ENCODE assay signal across 18 cellular contexts in the genomic region with DNA sequence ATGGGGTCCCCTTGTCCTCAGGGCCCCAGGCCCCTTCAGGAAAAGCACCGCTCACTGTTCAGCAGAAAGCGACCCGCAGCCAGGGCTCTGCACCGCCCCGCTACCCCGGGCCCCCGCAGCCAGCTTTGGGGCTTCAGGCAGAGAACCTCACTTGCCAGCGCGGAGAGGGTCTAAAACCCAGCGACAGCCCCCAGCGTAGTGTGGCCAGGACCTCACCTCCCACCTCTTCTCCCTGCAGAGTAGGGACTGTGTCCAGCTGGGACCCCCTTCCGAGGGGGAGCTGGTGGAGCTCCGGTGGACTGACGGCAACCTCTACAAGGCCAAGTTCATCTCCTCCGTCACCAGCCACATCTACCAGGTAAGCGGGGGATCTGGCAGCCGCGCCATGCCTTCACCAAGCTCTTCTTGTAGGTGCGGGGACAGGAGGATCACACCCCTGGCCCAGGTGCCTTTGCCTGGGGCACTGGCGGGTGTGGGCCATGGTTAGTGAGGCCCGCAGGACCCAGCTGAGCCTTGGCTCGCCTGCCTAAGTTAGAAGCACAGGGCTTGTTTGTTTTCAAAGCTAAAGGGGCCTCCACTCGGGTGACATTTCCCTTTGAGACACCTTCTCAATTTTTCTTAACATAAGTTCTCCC.
A peak's percentile ranks its signal among the peaks of the same experiment; 100 is the strongest.
DNase-seq lines count a peak whose midpoint lies in the region; ATAC-seq, FAIRE-seq and TF ChIP-seq lines count a peak whose summit lies in the region.
"Had no signal": no experiment of that assay in that cellular context is flagged by ENCODE, and none has a peak within 500 bp of the region (broad histone marks: within the 10 kb centered on the region; RNA-seq: fewer than 3 reads in every experiment).

No MANE protein-coding gene starts in this region.

- 97 to 98% methylated on average over 23 of the region's 23 CpGs for WGBS in heart right ventricle, 2 donors
- WGBS in HepG2 (ENCODE audit: low lambda C conversion rate), result 96% methylated on average over 8 of the region's 23 CpGs
- WGBS in spleen, 5 donors, result 90 to 98% (median 96%) methylated on average over 16 to 23 of the region's 23 CpGs

- BruUV-seq in HepG2 (replicated peaks; lab: Mats Ljungman, UMichigan), result no TSS peak

- intact Hi-C loops in left cardiac atrium (cut with DNase I), result loop anchor here in 1 of 2 donors (5.0 kb wide), 1 partner anchor 92 kb away; no protein-coding TSS in a partner anchor
- intact Hi-C loops in heart right ventricle (cut with DNase I), result loop anchor here in 3 of 10 donors (5.0 to 10.0 kb wide), 3 partner anchors 90 to 1017 kb away; no protein-coding TSS in a partner anchor
- intact Hi-C loops in HepG2 (cut with micrococcal nuclease; ENCODE audit: unreplicated experiment), result no loop called here
- intact Hi-C loops in spleen (cut with DNase I; ENCODE audit: low total_unique reads), result no loop called here

- H3K4me2 ChIP-seq in HepG2 (ENCODE audit: low read depth, low read length), result no peak overlapping the region
- H3K4me2 ChIP-seq: SK-N-SH had no signal

- FAIRE-seq in HepG2 (lab: Jason Lieb, UNC), result no peak

- no peaks in the 10 kb centered on the region for H4K20me1 ChIP-seq in HepG2 (ENCODE audit: insufficient read depth, low read length)

- H3K4me1 ChIP-seq in heart right ventricle (peaks cover 0 to 18% (median 13%) of the 10 kb centered on the region in 9 donors), HepG2 (ENCODE audit: insufficient read depth, low read length) (no peaks in the 10 kb centered on the region), spleen (peaks cover 6 to 44% (median 33%) of the 10 kb centered on the region in 6 donors)
- H3K4me1 ChIP-seq: HAP-1 had no signal

- H3K36me3 ChIP-seq in heart right ventricle, result peaks cover 0 to 99% (median 27%) of the 10 kb centered on the region in 9 donors
- peaks cover 2% of the 10 kb centered on the region; the same call in 1 of the 2 replicates for H3K36me3 ChIP-seq in H7 (replicated peaks; ENCODE audit: control insufficient read depth, insufficient read depth, low read length)
- H3K36me3 ChIP-seq in HepG2 (replicated peaks in 1 of 2; ENCODE audit: control insufficient read depth in 1 of 2, insufficient read depth in 2 of 2, low read length in 2 of 2), result peaks cover 19 to 22% of the 10 kb centered on the region in 2 experiments; a peak in 4 of 5 replicates
- H3K36me3 ChIP-seq in spleen, result peaks cover 4 to 100% (median 89%) of the 10 kb centered on the region in 6 donors

- H3K9me3 ChIP-seq in heart right ventricle, result no peaks in the 10 kb centered on the region
- H3K9me3 ChIP-seq in HepG2 (ENCODE audit: low read length), result no peaks in the 10 kb centered on the region
- H3K9me3 ChIP-seq in spleen, result no peaks in the 10 kb centered on the region
- H3K9me3 ChIP-seq: BLaER1 treated with 17β-estradiol and CSF1 and Interleukin-3, amounts not matched to agents 10 nM and 100 nM; HAP-1; Peyer's patch; SK-N-SH had no signal

- H3K27ac ChIP-seq in heart right ventricle (no peak overlapping the region), HepG2 (ENCODE audit: extremely low read length, insufficient read depth, low read length) (no peak overlapping the region), spleen (no peak overlapping the region)
- H3K27ac ChIP-seq: BLaER1 treated with 17β-estradiol and CSF1 and Interleukin-3, amounts not matched to agents 10 nM and 100 nM had no signal

- TF ChIP-seq CTCF in heart right ventricle (IDR thresholded peaks at IDR 0.05), result no peak
- no peak for TF ChIP-seq CTCF in HepG2 (CRISPR knock-in tag; IDR thresholded peaks at IDR 0.05)
- TF ChIP-seq CTCF in spleen (IDR thresholded peaks at IDR 0.05 in 8 of 11, conservative IDR thresholded peaks at IDR 0.05 in 3 of 11), result no peak

- DNase-seq in left cardiac atrium, result peak; percentile 18
- DNase-seq in heart right ventricle, result no peak
- DNase-seq in H7, result peak; percentile 62
- no peak for DNase-seq in HepG2 (ENCODE audit: low spot score)
- DNase-seq in spleen, result peak; percentile 71
- DNase-seq: DMS53; EL; NCI-H1092 treated with DMSO at 0.1 percent for 48 hours; NCI-H146; NCI-H2081 treated with DMSO at 0.1 percent for 48 hours; NK-92 treated with Interleukin-12 subunit alpha and Interleukin-12 subunit beta, amount 100 ng/mL, for 24 hours; SHP77 treated with DMSO at 0.1 percent for 48 hours; SK-N-SH had no signal

- ATAC-seq in left cardiac atrium (no peak), heart right ventricle (no peak), HepG2 (no peak), HG03097 (IDR thresholded peaks at IDR 0.05; ENCODE audit: low FRiP score, unreplicated experiment) (no peak), GM18868 (IDR thresholded peaks at IDR 0.05; ENCODE audit: unreplicated experiment) (no peak)

- TF ChIP-seq EP300 in HepG2 (IDR thresholded peaks at IDR 0.05; ENCODE audit: low read depth in 2 of 2, low read length in 2 of 2) (no peak), HepG2 (CRISPR knock-in tag; IDR thresholded peaks at IDR 0.05; ENCODE audit: borderline replicate concordance) (no peak)

- in situ Hi-C loops in HepG2 (cut with HindIII; ENCODE audit: extremely low pct_ligation_motif_present, low pct_unique_long_range_greater_than_20kb), result no loop called here

- H3K4me3 ChIP-seq in heart right ventricle, result no peak overlapping the region
- H3K4me3 ChIP-seq in H7 (ENCODE audit: insufficient read depth, low read depth, low read length), result no peak overlapping the region
- no peak overlapping the region for H3K4me3 ChIP-seq in HepG2 (replicated peaks in 1 of 3; ENCODE audit: insufficient read depth in 1 of 3, low read depth in 2 of 3, low read length in 3 of 3)
- no peak overlapping the region for H3K4me3 ChIP-seq in spleen
- H3K4me3 ChIP-seq: BLaER1 treated with 17β-estradiol and CSF1 and Interleukin-3, amounts not matched to agents 10 nM and 100 nM; HAP-1; Peyer's patch had no signal

- no peaks in the 10 kb centered on the region for H3K79me2 ChIP-seq in HepG2 (ENCODE audit: insufficient read depth, low read length)

- no peak for TF ChIP-seq RAD21 in HepG2 (CRISPR knock-in tag; IDR thresholded peaks at IDR 0.05)

- no peaks in the 10 kb centered on the region for H3K27me3 ChIP-seq in heart right ventricle
- no peaks in the 10 kb centered on the region for H3K27me3 ChIP-seq in H7 (ENCODE audit: control insufficient read depth, insufficient read depth, low read length)
- H3K27me3 ChIP-seq in HepG2 (ENCODE audit: control insufficient read depth in 1 of 2, insufficient read depth in 2 of 2, low read length in 2 of 2), result no peaks in the 10 kb centered on the region
- no peaks in the 10 kb centered on the region for H3K27me3 ChIP-seq in spleen (replicated peaks in 1 of 7)
- H3K27me3 ChIP-seq: Peyer's patch had no signal

- TF ChIP-seq POLR2A in HepG2 (IDR thresholded peaks at IDR 0.05; ENCODE audit: insufficient read depth in 1 of 2, low read depth in 2 of 2, low read length in 2 of 2) (no peak), spleen (IDR thresholded peaks at IDR 0.05) (no peak)

- H2AFZ ChIP-seq in HepG2 (ENCODE audit: low read length), result no peak overlapping the region

- POLR2A ChIA-PET in HepG2 (lab: Yijun Ruan, JAX), result no interaction called here

- CTCF ChIA-PET in HepG2 (lab: Yijun Ruan, JAX; ENCODE audit: low intra/inter-chr PET ratio, low total read pairs), result no interaction called here

- H3K9ac ChIP-seq in HepG2 (ENCODE audit: insufficient read depth, low read depth, low read length), result no peak overlapping the region
- H3K9ac ChIP-seq: BLaER1 treated with 17β-estradiol and CSF1 and Interleukin-3, amounts not matched to agents 10 nM and 100 nM; SK-N-SH had no signal

TF ChIP-seq in HepG2, 621 proteins besides CTCF, POLR2A, EP300 and RAD21:
- TF ChIP-seq AGO2 (optimal IDR thresholded peaks at IDR 0.05; ENCODE audit: low read depth, low read length), result peak; percentile 46
- TF ChIP-seq ATAD3A (CRISPR knock-in tag; IDR thresholded peaks at IDR 0.05), result no peak

Comparison
In these comparisons a context has a peak if more than half of its experiments do, and no peak if none do; other contexts are left out.
1. DNase-seq: peak in left cardiac atrium (single experiment), H7 (single experiment) and spleen (single experiment); none in heart right ventricle (0 of 2) and HepG2 (single experiment).